ENCODE assay signal across 38 cellular contexts in genomic region chr2:31568585-31569201, GRCh38. TPM values are rescaled to one million over a fixed set of nuclear protein-coding genes. Genes with fewer than 3 reads are reported as not detected.
"Had no signal": no experiment of that assay in that cellular context is flagged by ENCODE, and none has a peak within 500 bp of the region (broad histone marks: within the 10 kb centered on the region; RNA-seq: fewer than 3 reads in every experiment).

No MANE protein-coding gene starts in this region.

- H3K36me3 Mint-ChIP-seq: activated CD4-positive, alpha-beta memory T cell treated with anti-CD3 and anti-CD28 coated beads for 36 hours; activated naive CD4-positive, alpha-beta T cell treated with anti-CD3 and anti-CD28 coated beads, Interleukin-2, amount 50 U/mL, for 72 hours; activated naive CD8-positive, alpha-beta T cell treated with anti-CD3 and anti-CD28 coated beads for 36 hours had no signal

- H3K4me1 Mint-ChIP-seq: activated B cell treated with CpG ODN at 0.5 μM for 24 hours; activated CD4-positive, alpha-beta T cell treated with anti-CD3 and anti-CD28 coated beads, Interleukin-2, amount 10 ng/mL, durations not matched to agents 24 days and 14 days; activated naive CD8-positive, alpha-beta T cell treated with anti-CD3 and anti-CD28 coated beads for 36 hours; activated T-helper 17 cell treated with anti-CD3 and anti-CD28 coated beads, Interleukin-2, amount 50 U/mL, for 72 hours had no signal

- DNase-seq: activated B cell treated with CpG ODN at 0.5 μM for 24 hours; activated CD4-positive, alpha-beta memory T cell treated with anti-CD3 and anti-CD28 coated beads for 36 hours; activated CD4-positive, alpha-beta T cell treated with anti-CD3 and anti-CD28 coated beads for 4 hours; activated CD4-positive, alpha-beta T cell treated with anti-CD3 and anti-CD28 coated beads, Interleukin-2, amount 10 ng/mL, durations not matched to agents 24 days and 14 days; activated CD4-positive, alpha-beta T cell treated with anti-CD3 and anti-CD28 coated beads, Interleukin-2, amount 50 U/mL, for 1 hour; activated CD4-positive, alpha-beta T cell treated with anti-CD3 and anti-CD28 coated beads, Interleukin-2, amount 50 U/mL, for 4 hours; activated CD4-positive, CD25-positive, alpha-beta regulatory T cell treated with anti-CD3 and anti-CD28 coated beads, Interleukin-2, amount 50 U/mL, for 72 hours; activated CD8-positive, alpha-beta memory T cell treated with anti-CD3 and anti-CD28 coated beads, Interleukin-2, amount 50 U/mL, for 4 hours; activated CD8-positive, alpha-beta T cell treated with anti-CD3 and anti-CD28 coated beads for 36 hours; activated effector memory CD4-positive, alpha-beta T cell treated with anti-CD3 and anti-CD28 coated beads, Interleukin-2, amount 50 U/mL, for 16 hours; activated gamma-delta T cell treated with Interleukin-2 at 50 U/mL for 16 hours; activated naive CD4-positive, alpha-beta T cell; activated naive CD4-positive, alpha-beta T cell treated with anti-CD3 and anti-CD28 coated beads for 36 hours; activated naive CD4-positive, alpha-beta T cell treated with anti-CD3 and anti-CD28 coated beads, Interleukin-2, amount 50 U/mL, for 16 hours; activated naive CD8-positive, alpha-beta T cell treated with anti-CD3 and anti-CD28 coated beads for 36 hours; activated T-cell treated with anti-CD3 and anti-CD28 coated beads for 4 hours; activated T-cell treated with anti-CD3 and anti-CD28 coated beads, Interleukin-2, amount 50 U/mL, for 1 hour; activated T-cell treated with anti-CD3 and anti-CD28 coated beads, Interleukin-2, amount 50 U/mL, for 4 hours; activated T-cell treated with anti-CD3 and anti-CD28 coated beads, Interleukin-2, amount 50 U/mL, for 72 hours; adrenal gland; amniotic stem cell; aorta; body of pancreas; brain microvascular endothelial cell; central memory CD4-positive, alpha-beta T cell; SW 1271; T-helper 1 cell; T-helper 2 cell; T-helper 9 cell had no signal

- H3K4me1 ChIP-seq: adrenal gland, body of pancreas, breast epithelium had no signal

- H3K27ac ChIP-seq: adrenal gland, body of pancreas, brain microvascular endothelial cell, breast epithelium, VCaP had no signal

- ATAC-seq: activated CD8-positive, alpha-beta T cell treated with anti-CD3 and anti-CD28 coated beads for 36 hours; activated naive CD4-positive, alpha-beta T cell treated with anti-CD3 and anti-CD28 coated beads, Interleukin-2, amount 50 U/mL, for 72 hours; activated T-cell treated with anti-CD3 and anti-CD28 coated beads, Interleukin-2, amount 50 U/mL, for 4 hours; activated T-cell treated with anti-CD3 and anti-CD28 coated beads, Interleukin-2, amount 50 U/mL, for 72 hours; activated T-helper 17 cell treated with anti-CD3 and anti-CD28 coated beads, Interleukin-2, amount 50 U/mL, for 72 hours; body of pancreas had no signal

- H3K4me3 Mint-ChIP-seq: activated B cell treated with CpG ODN at 0.5 μM for 24 hours; activated CD4-positive, alpha-beta memory T cell treated with anti-CD3 and anti-CD28 coated beads for 36 hours; activated CD4-positive, alpha-beta T cell treated with anti-CD3 and anti-CD28 coated beads, Interleukin-2, amount 10 ng/mL, durations not matched to agents 24 days and 14 days; activated CD8-positive, alpha-beta T cell treated with anti-CD3 and anti-CD28 coated beads for 36 hours; activated naive CD4-positive, alpha-beta T cell treated with anti-CD3 and anti-CD28 coated beads for 36 hours; activated naive CD8-positive, alpha-beta T cell treated with anti-CD3 and anti-CD28 coated beads for 36 hours; activated T-cell treated with anti-CD3 and anti-CD28 coated beads, Interleukin-2, amount 50 U/mL, for 4 hours; activated T-cell treated with anti-CD3 and anti-CD28 coated beads, Interleukin-2, amount 50 U/mL, for 72 hours; activated T-helper 1 cell treated with anti-CD3 and anti-CD28 coated beads, Interleukin-12 subunit alpha, Interleukin-12 subunit beta, Interleukin-2, Interleukin-4 antibody, amounts not matched to agents 30 ng/mL and 10 ng/mL and 1 ng/mL, durations not matched to agents 14 hours and 24 hours and 36 hours; activated T-helper 17 cell treated with anti-CD3 and anti-CD28 coated beads, Interleukin-2, amount 50 U/mL, for 72 hours; T-helper 1 cell treated with Interleukin-12 subunit alpha and Interleukin-12 subunit beta and Interleukin-4 antibody, amounts not matched to agents 30 μg/mL and 1 μg/mL, for 36 hours; T-helper 2 cell treated with Interferon-gamma antibody and Interleukin-4, amounts not matched to agents 5 μg/mL and 100 μg/mL, for 36 hours had no signal

- H3K4me3 ChIP-seq: adrenal gland, body of pancreas, breast epithelium had no signal

- H3K36me3 ChIP-seq: adrenal gland, brain microvascular endothelial cell, breast epithelium had no signal

- H3K9me3 ChIP-seq: adrenal gland had no signal

- H3K9me3 Mint-ChIP-seq: activated naive CD8-positive, alpha-beta T cell treated with anti-CD3 and anti-CD28 coated beads for 36 hours; activated T-cell treated with anti-CD3 and anti-CD28 coated beads, Interleukin-2, amount 50 U/mL, for 4 hours; activated T-helper 1 cell treated with anti-CD3 and anti-CD28 coated beads, Interleukin-12 subunit alpha, Interleukin-12 subunit beta, Interleukin-2, Interleukin-4 antibody, amounts not matched to agents 30 ng/mL and 10 ng/mL and 1 ng/mL, durations not matched to agents 14 hours and 24 hours and 36 hours; activated T-helper 17 cell treated with anti-CD3 and anti-CD28 coated beads, Interleukin-2, amount 50 U/mL, for 72 hours had no signal

- H3K27me3 ChIP-seq: adrenal gland, body of pancreas, brain microvascular endothelial cell, breast epithelium had no signal

- H3K27ac Mint-ChIP-seq: activated B cell treated with CpG ODN at 0.5 μM for 24 hours; activated CD4-positive, alpha-beta memory T cell treated with anti-CD3 and anti-CD28 coated beads for 36 hours; activated CD4-positive, alpha-beta T cell treated with anti-CD3 and anti-CD28 coated beads, Interleukin-2, amount 10 ng/mL, durations not matched to agents 24 days and 14 days; activated CD8-positive, alpha-beta T cell treated with anti-CD3 and anti-CD28 coated beads for 36 hours; activated naive CD4-positive, alpha-beta T cell treated with anti-CD3 and anti-CD28 coated beads for 36 hours; activated naive CD4-positive, alpha-beta T cell treated with anti-CD3 and anti-CD28 coated beads, Interleukin-2, amount 50 U/mL, for 72 hours; activated naive CD8-positive, alpha-beta T cell treated with anti-CD3 and anti-CD28 coated beads for 36 hours; activated T-cell treated with anti-CD3 and anti-CD28 coated beads, Interleukin-2, amount 50 U/mL, for 72 hours; activated T-helper 1 cell treated with anti-CD3 and anti-CD28 coated beads, Interleukin-12 subunit alpha, Interleukin-12 subunit beta, Interleukin-2, Interleukin-4 antibody, amounts not matched to agents 30 ng/mL and 10 ng/mL and 1 ng/mL, durations not matched to agents 14 hours and 24 hours and 36 hours; activated T-helper 17 cell treated with anti-CD3 and anti-CD28 coated beads, Interleukin-2, amount 50 U/mL, for 72 hours; T-helper 1 cell treated with Interleukin-12 subunit alpha and Interleukin-12 subunit beta and Interleukin-4 antibody, amounts not matched to agents 30 μg/mL and 1 μg/mL, for 36 hours; T-helper 2 cell treated with Interferon-gamma antibody and Interleukin-4, amounts not matched to agents 5 μg/mL and 100 μg/mL, for 36 hours had no signal

RNA-seq across cellular contexts. Expression of gene SRD5A2, which starts 12.0 kb away (rescaled TPM):
- total RNA-seq: activated B cell treated with CpG ODN at 0.5 μM for 24 hours; activated CD4-positive, alpha-beta memory T cell treated with anti-CD3 and anti-CD28 coated beads for 36 hours; activated CD4-positive, alpha-beta T cell treated with anti-CD3 and anti-CD28 coated beads, Interleukin-2, amount 10 ng/mL, durations not matched to agents 24 days and 14 days; activated CD8-positive, alpha-beta T cell treated with anti-CD3 and anti-CD28 coated beads for 36 hours; activated naive CD4-positive, alpha-beta T cell treated with anti-CD3 and anti-CD28 coated beads for 36 hours; activated naive CD4-positive, alpha-beta T cell treated with anti-CD3 and anti-CD28 coated beads, Interleukin-2, amount 50 U/mL, for 72 hours; activated naive CD8-positive, alpha-beta T cell treated with anti-CD3 and anti-CD28 coated beads for 36 hours; activated T-cell treated with anti-CD3 and anti-CD28 coated beads, Interleukin-2, amount 50 U/mL, for 4 hours; activated T-cell treated with anti-CD3 and anti-CD28 coated beads, Interleukin-2, amount 50 U/mL, for 72 hours; activated T-helper 1 cell treated with anti-CD3 and anti-CD28 coated beads, Interleukin-12 subunit alpha, Interleukin-12 subunit beta, Interleukin-2, Interleukin-4 antibody, amounts not matched to agents 30 ng/mL and 10 ng/mL and 1 ng/mL, durations not matched to agents 14 hours and 24 hours and 36 hours; activated T-helper 17 cell treated with anti-CD3 and anti-CD28 coated beads, Interleukin-2, amount 50 U/mL, for 72 hours; aorta; astrocyte; cardiac septum had no signal
- polyA plus RNA-seq: aorta had no signal
